In the genomic region with DNA sequence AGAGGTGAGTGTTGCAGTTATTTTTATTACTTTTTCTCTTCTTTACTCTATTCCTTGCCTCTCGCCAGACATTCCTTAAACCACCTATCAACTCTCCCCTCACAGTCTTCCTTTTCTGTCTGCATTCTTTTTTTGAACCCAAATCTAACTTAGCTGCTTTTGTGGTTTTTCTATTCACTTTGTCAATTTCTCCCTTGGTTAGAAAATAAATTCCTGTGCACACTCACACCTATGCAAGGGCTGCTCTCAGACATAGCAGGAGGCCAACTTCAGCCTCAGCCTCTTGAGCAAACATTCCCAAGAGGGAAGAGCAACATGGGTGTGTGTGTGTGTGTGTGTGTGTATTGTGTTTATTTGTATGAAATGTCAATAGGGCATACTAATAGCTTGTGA, we compare ENCODE assay signal across 9 cellular contexts.
DNase-seq lines count a peak whose midpoint lies in the region; ATAC-seq lines count a peak whose summit lies in the region.
"Had no signal": no experiment of that assay in that cellular context is flagged by ENCODE, and none has a peak within 500 bp of the region (broad histone marks: within the 10 kb centered on the region; RNA-seq: fewer than 3 reads in every experiment).

No MANE protein-coding gene starts in this region.

- ATAC-seq in activated T-cell treated with anti-CD3 and anti-CD28 coated beads, Interleukin-2, amount 50 U/mL, for 72 hours (replicated peaks in 1 of 2): peak; percentile 5 to 6
- ATAC-seq in effector memory CD8-positive, alpha-beta T cell (replicated peaks): peak; percentile 6
- no peak for ATAC-seq in stimulated activated naive CD8-positive, alpha-beta T cell treated with anti-CD3 and anti-CD28 coated beads, Interleukin-15, amount 100 ng/mL, for 72 hours

- peak overlapping the region; percentile 93 for H3K27ac Mint-ChIP-seq in activated T-cell treated with anti-CD3 and anti-CD28 coated beads, Interleukin-2, amount 50 U/mL, for 72 hours
- peak overlapping the region; percentile 80 for H3K27ac Mint-ChIP-seq in activated CD4-positive, alpha-beta memory T cell treated with anti-CD3 and anti-CD28 coated beads for 36 hours
- H3K27ac Mint-ChIP-seq in effector memory CD8-positive, alpha-beta T cell: peak overlapping the region; percentile 79 to 96
- H3K27ac Mint-ChIP-seq in stimulated activated naive CD8-positive, alpha-beta T cell treated with anti-CD3 and anti-CD28 coated beads, Interleukin-15, amount 100 ng/mL, for 72 hours: peak overlapping the region; percentile 94 to 99

- POLR2A ChIA-PET in activated CD4-positive, alpha-beta memory T cell treated with anti-CD3 and anti-CD28 coated beads for 36 hours (lab: Charles Lee): interaction anchor here (0.7 to 3.0 kb wide), 6 partner anchors 9 to 957 kb away, joined by 3 to 18 read pairs (median 3); a partner anchor contains a TSS

- H3K36me3 Mint-ChIP-seq in activated T-cell treated with anti-CD3 and anti-CD28 coated beads, Interleukin-2, amount 50 U/mL, for 72 hours (ENCODE audit: insufficient read depth in 2 of 2): peaks cover 27 to 28% of the 10 kb centered on the region in 2 donors
- peaks cover 34% of the 10 kb centered on the region for H3K36me3 Mint-ChIP-seq in activated CD4-positive, alpha-beta memory T cell treated with anti-CD3 and anti-CD28 coated beads for 36 hours
- H3K36me3 Mint-ChIP-seq in effector memory CD8-positive, alpha-beta T cell (ENCODE audit: insufficient read depth): peaks cover 10% of the 10 kb centered on the region

- no peaks in the 10 kb centered on the region for H3K27me3 Mint-ChIP-seq in activated T-cell treated with anti-CD3 and anti-CD28 coated beads, Interleukin-2, amount 50 U/mL, for 72 hours (ENCODE audit: low read depth)
- H3K27me3 Mint-ChIP-seq in activated CD4-positive, alpha-beta memory T cell treated with anti-CD3 and anti-CD28 coated beads for 36 hours: no peaks in the 10 kb centered on the region
- no peaks in the 10 kb centered on the region for H3K27me3 Mint-ChIP-seq in effector memory CD8-positive, alpha-beta T cell
- H3K27me3 Mint-ChIP-seq in stimulated activated naive CD8-positive, alpha-beta T cell treated with anti-CD3 and anti-CD28 coated beads, Interleukin-15, amount 100 ng/mL, for 72 hours: no peaks in the 10 kb centered on the region

- peaks cover 61% of the 10 kb centered on the region for H3K4me1 Mint-ChIP-seq in activated T-cell treated with anti-CD3 and anti-CD28 coated beads, Interleukin-2, amount 50 U/mL, for 72 hours (ENCODE audit: low read depth)
- peaks cover 39% of the 10 kb centered on the region for H3K4me1 Mint-ChIP-seq in activated CD4-positive, alpha-beta memory T cell treated with anti-CD3 and anti-CD28 coated beads for 36 hours (ENCODE audit: low read depth)
- peaks cover 55 to 85% of the 10 kb centered on the region in 2 donors for H3K4me1 Mint-ChIP-seq in effector memory CD8-positive, alpha-beta T cell (ENCODE audit: low read depth in 2 of 2)
- peaks cover 29% of the 10 kb centered on the region for H3K4me1 Mint-ChIP-seq in stimulated activated naive CD8-positive, alpha-beta T cell treated with anti-CD3 and anti-CD28 coated beads, Interleukin-15, amount 100 ng/mL, for 72 hours

- no peaks in the 10 kb centered on the region for H3K9me3 Mint-ChIP-seq in activated T-cell treated with anti-CD3 and anti-CD28 coated beads, Interleukin-2, amount 50 U/mL, for 72 hours
- H3K9me3 Mint-ChIP-seq in activated CD4-positive, alpha-beta memory T cell treated with anti-CD3 and anti-CD28 coated beads for 36 hours: no peaks in the 10 kb centered on the region
- H3K9me3 Mint-ChIP-seq in effector memory CD8-positive, alpha-beta T cell: no peaks in the 10 kb centered on the region
- peaks cover 0 to 4% of the 10 kb centered on the region in 2 donors for H3K9me3 Mint-ChIP-seq in stimulated activated naive CD8-positive, alpha-beta T cell treated with anti-CD3 and anti-CD28 coated beads, Interleukin-15, amount 100 ng/mL, for 72 hours

- DNase-seq in activated T-cell treated with anti-CD3 and anti-CD28 coated beads, Interleukin-2, amount 50 U/mL, for 72 hours: no peak
- DNase-seq in activated T-cell treated with anti-CD3 and anti-CD28 coated beads for 4 hours (no peak), NCI-H2171 (lab: John Stamatoyannopoulos, UW) (no peak), DMS79 (lab: John Stamatoyannopoulos, UW) (no peak), cortex of kidney (lab: John Stamatoyannopoulos, UW) (no peak)
- no peak for DNase-seq in activated CD4-positive, alpha-beta memory T cell treated with anti-CD3 and anti-CD28 coated beads for 36 hours
- peak in 1 of 3 experiments; percentile 17 for DNase-seq in effector memory CD8-positive, alpha-beta T cell
- no peak for DNase-seq in stimulated activated naive CD8-positive, alpha-beta T cell treated with anti-CD3 and anti-CD28 coated beads, Interleukin-15, amount 100 ng/mL, for 72 hours
- DNase-seq: NCI-H748 treated with DMSO at 0.1 percent for 48 hours had no signal

- intact Hi-C loops in activated CD4-positive, alpha-beta memory T cell treated with anti-CD3 and anti-CD28 coated beads for 36 hours (cut with micrococcal nuclease): loop anchor here (1.0 to 5.0 kb wide), 6 partner anchors 31 to 816 kb away; no protein-coding TSS in a partner anchor

- CTCF ChIA-PET in activated CD4-positive, alpha-beta memory T cell treated with anti-CD3 and anti-CD28 coated beads for 36 hours (lab: Charles Lee): interaction anchor here (1.4 to 1.9 kb wide), 3 partner anchors 100 to 683 kb away, joined by 4 to 7 read pairs (median 4); no protein-coding TSS in a partner anchor

- peak overlapping the region; percentile 64 to 92 for H3K4me3 Mint-ChIP-seq in activated T-cell treated with anti-CD3 and anti-CD28 coated beads, Interleukin-2, amount 50 U/mL, for 72 hours
- H3K4me3 Mint-ChIP-seq in activated CD4-positive, alpha-beta memory T cell treated with anti-CD3 and anti-CD28 coated beads for 36 hours: peak overlapping the region; percentile 68
- H3K4me3 Mint-ChIP-seq in effector memory CD8-positive, alpha-beta T cell: peak overlapping the region; percentile 75 to 81
- H3K4me3 Mint-ChIP-seq in stimulated activated naive CD8-positive, alpha-beta T cell treated with anti-CD3 and anti-CD28 coated beads, Interleukin-15, amount 100 ng/mL, for 72 hours: peak overlapping the region; percentile 74 to 89
